ENCODE assay signal across 13 cellular contexts in the genomic region with DNA sequence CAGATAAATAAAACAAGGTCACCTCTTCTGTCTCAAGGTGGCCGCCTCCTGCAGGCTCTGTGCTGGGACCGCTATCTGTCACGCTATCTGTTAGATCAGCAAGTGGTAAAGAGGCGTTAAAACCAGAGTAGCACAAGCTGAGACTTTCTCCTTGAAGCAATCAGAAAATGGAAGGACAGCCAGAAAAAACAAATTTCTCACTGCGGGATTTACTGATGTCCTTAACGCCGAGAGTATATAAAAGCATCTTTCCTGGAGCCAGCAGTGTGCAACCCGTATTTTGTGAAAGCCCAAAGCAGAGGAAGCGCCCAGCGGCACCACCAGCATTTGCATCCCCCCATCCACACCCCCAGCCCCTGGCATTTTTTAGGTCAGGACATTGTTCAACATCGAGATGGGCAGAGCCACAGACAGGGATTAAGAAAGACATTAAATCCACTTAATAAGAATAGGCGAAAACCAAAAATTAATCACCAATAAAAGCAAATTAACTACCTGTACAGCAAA. TPM values are rescaled to one million over a fixed set of nuclear protein-coding genes. Genes with fewer than 3 reads are reported as not detected.
DNase-seq lines count a peak whose midpoint lies in the region; ATAC-seq and TF ChIP-seq lines count a peak whose summit lies in the region.
"Had no signal": no experiment of that assay in that cellular context is flagged by ENCODE, and none has a peak within 500 bp of the region (broad histone marks: within the 10 kb centered on the region; RNA-seq: fewer than 3 reads in every experiment).

No MANE protein-coding gene starts in this region.

- H3K4me3 ChIP-seq in ascending aorta (peak overlapping the region in 1 of 2 donors; percentile 18), right lobe of liver (no peak overlapping the region), thyroid gland (replicated peaks in 1 of 3) (no peak overlapping the region)

- H3K9me3 ChIP-seq in ascending aorta (no peaks in the 10 kb centered on the region), right lobe of liver (no peaks in the 10 kb centered on the region), thyroid gland (no peaks in the 10 kb centered on the region)

- H3K27ac ChIP-seq in ascending aorta, result peak overlapping the region; percentile 54 to 68
- peak overlapping the region; percentile 35 to 61 (median 56) for H3K27ac ChIP-seq in right lobe of liver
- peak overlapping the region in 2 of 3 donors; percentile 19 to 23 for H3K27ac ChIP-seq in thyroid gland

- TF ChIP-seq CTCF in ascending aorta (IDR thresholded peaks at IDR 0.05), result no peak
- TF ChIP-seq CTCF in right lobe of liver (IDR thresholded peaks at IDR 0.05), result no peak
- TF ChIP-seq CTCF in thyroid gland (IDR thresholded peaks at IDR 0.05), result no peak

- H3K27me3 Mint-ChIP-seq in activated naive CD8-positive, alpha-beta T cell treated with anti-CD3 and anti-CD28 coated beads, Interleukin-2, amount 50 U/mL, for 24 hours, result no peaks in the 10 kb centered on the region
- no peaks in the 10 kb centered on the region for H3K27me3 Mint-ChIP-seq in activated naive CD8-positive, alpha-beta T cell treated with anti-CD3 and anti-CD28 coated beads for 36 hours

- no peak for DNase-seq in activated naive CD8-positive, alpha-beta T cell treated with anti-CD3 and anti-CD28 coated beads, Interleukin-2, amount 50 U/mL, for 24 hours
- no peak for DNase-seq in activated naive CD8-positive, alpha-beta T cell treated with anti-CD3 and anti-CD28 coated beads for 36 hours
- DNase-seq in ascending aorta (ENCODE audit: low spot score in 2 of 2) (no peak), right lobe of liver (no peak), thyroid gland (no peak), germinal center (ENCODE audit: low spot score) (no peak)
- DNase-seq in stimulated activated CD4-positive, alpha-beta T cell treated with anti-CD3 and anti-CD28 coated beads, Interleukin-1b, Interleukin-23, amount 100 ng/mL, for 48 hours, result no peak
- DNase-seq: DMS153, foreskin melanocyte, NCI-H446 had no signal

- intact Hi-C loops in ascending aorta (cut with DNase I), result loop anchor here (1.0 to 2.0 kb wide), 2 partner anchors 11 to 26 kb away; no protein-coding TSS in a partner anchor
- intact Hi-C loops in right lobe of liver (cut with DNase I), result no loop called here
- intact Hi-C loops in thyroid gland (cut with DNase I), result no loop called here

- peak overlapping the region; percentile 46 for H3K27ac Mint-ChIP-seq in activated naive CD8-positive, alpha-beta T cell treated with anti-CD3 and anti-CD28 coated beads, Interleukin-2, amount 50 U/mL, for 24 hours
- no peak overlapping the region for H3K27ac Mint-ChIP-seq in activated naive CD8-positive, alpha-beta T cell treated with anti-CD3 and anti-CD28 coated beads for 36 hours
- H3K27ac Mint-ChIP-seq: T-helper 2 cell treated with Interferon-gamma antibody and Interleukin-4, amounts not matched to agents 5 μg/mL and 100 μg/mL, for 36 hours had no signal

- H3K9me3 Mint-ChIP-seq in activated naive CD8-positive, alpha-beta T cell treated with anti-CD3 and anti-CD28 coated beads, Interleukin-2, amount 50 U/mL, for 24 hours, result no peaks in the 10 kb centered on the region
- no peaks in the 10 kb centered on the region for H3K9me3 Mint-ChIP-seq in activated naive CD8-positive, alpha-beta T cell treated with anti-CD3 and anti-CD28 coated beads for 36 hours
- H3K9me3 Mint-ChIP-seq: T-helper 2 cell treated with Interferon-gamma antibody and Interleukin-4, amounts not matched to agents 5 μg/mL and 100 μg/mL, for 36 hours had no signal

- H3K4me3 Mint-ChIP-seq in activated naive CD8-positive, alpha-beta T cell treated with anti-CD3 and anti-CD28 coated beads, Interleukin-2, amount 50 U/mL, for 24 hours, result no peak overlapping the region
- no peak overlapping the region for H3K4me3 Mint-ChIP-seq in activated naive CD8-positive, alpha-beta T cell treated with anti-CD3 and anti-CD28 coated beads for 36 hours
- H3K4me3 Mint-ChIP-seq: T-helper 2 cell treated with Interferon-gamma antibody and Interleukin-4, amounts not matched to agents 5 μg/mL and 100 μg/mL, for 36 hours had no signal

- H3K4me1 Mint-ChIP-seq in activated naive CD8-positive, alpha-beta T cell treated with anti-CD3 and anti-CD28 coated beads, Interleukin-2, amount 50 U/mL, for 24 hours, result peaks cover 15% of the 10 kb centered on the region
- H3K4me1 Mint-ChIP-seq in activated naive CD8-positive, alpha-beta T cell treated with anti-CD3 and anti-CD28 coated beads for 36 hours, result no peaks in the 10 kb centered on the region

- TF ChIP-seq POLR2A in right lobe of liver (IDR thresholded peaks at IDR 0.05) (no peak), thyroid gland (IDR thresholded peaks at IDR 0.05) (no peak)

- 68% methylated on average over 11 of the region's 12 CpGs for WGBS in right lobe of liver (ENCODE audit: insufficient coverage, low coverage, low lambda C conversion rate, missing lambda C conversion rate)
- 56 to 68% methylated on average over 12 of the region's 12 CpGs for WGBS in thyroid gland, 2 donors

- no peaks in the 10 kb centered on the region for H3K36me3 ChIP-seq in ascending aorta
- H3K36me3 ChIP-seq in right lobe of liver, result no peaks in the 10 kb centered on the region
- no peaks in the 10 kb centered on the region for H3K36me3 ChIP-seq in thyroid gland

- peak; percentile 68 for ATAC-seq in activated naive CD8-positive, alpha-beta T cell treated with anti-CD3 and anti-CD28 coated beads, Interleukin-2, amount 50 U/mL, for 24 hours
- ATAC-seq in right lobe of liver (no peak), GM21619 (IDR thresholded peaks at IDR 0.05; ENCODE audit: unreplicated experiment) (no peak)
- ATAC-seq: Panc1 had no signal

- H3K4me1 ChIP-seq in ascending aorta (peaks cover 4 to 23% of the 10 kb centered on the region in 2 donors), right lobe of liver (peaks cover 0 to 44% (median 24%) of the 10 kb centered on the region in 4 donors), thyroid gland (peaks cover 15 to 47% of the 10 kb centered on the region in 2 donors)

- H3K36me3 Mint-ChIP-seq in activated naive CD8-positive, alpha-beta T cell treated with anti-CD3 and anti-CD28 coated beads, Interleukin-2, amount 50 U/mL, for 24 hours (ENCODE audit: low read depth), result no peaks in the 10 kb centered on the region
- H3K36me3 Mint-ChIP-seq in activated naive CD8-positive, alpha-beta T cell treated with anti-CD3 and anti-CD28 coated beads for 36 hours, result no peaks in the 10 kb centered on the region

- H3K27me3 ChIP-seq in ascending aorta (no peaks in the 10 kb centered on the region), right lobe of liver (no peaks in the 10 kb centered on the region), thyroid gland (no peaks in the 10 kb centered on the region)

RNA-seq across cellular contexts. Expression of a gene that starts 48.6 kb away (rescaled TPM):
- 1 to 10 TPM; 8.7 to 8.9 TPM for total RNA-seq in activated naive CD8-positive, alpha-beta T cell treated with anti-CD3 and anti-CD28 coated beads for 36 hours
- total RNA-seq in ascending aorta (3,919 TPM), right lobe of liver (100 to 1,000 TPM; 106 to 407 (median 232) TPM), thyroid gland (1,000 to 10,000 TPM in 1 of 4 donors, 100 to 1,000 TPM in 3; 613 to 1,025 (median 690) TPM)

Comparison
In these comparisons a context has a peak if more than half of its experiments do, and no peak if none do; other contexts are left out.
1. RNA of a gene that starts 48.6 kb away (total RNA-seq): 3,919 TPM in ascending aorta (single experiment), 613 to 1,025 TPM in thyroid gland and 106 to 407 TPM in right lobe of liver; 8.7 to 8.9 TPM in activated naive CD8-positive, alpha-beta T cell treated with anti-CD3 and anti-CD28 coated beads for 36 hours; every median in the first group is over 10 times any median in the second.
2. Peak in every context shown above with its lines, with median percentiles within 50 percentile points of each other: H3K27ac ChIP-seq.